In the genomic region with DNA sequence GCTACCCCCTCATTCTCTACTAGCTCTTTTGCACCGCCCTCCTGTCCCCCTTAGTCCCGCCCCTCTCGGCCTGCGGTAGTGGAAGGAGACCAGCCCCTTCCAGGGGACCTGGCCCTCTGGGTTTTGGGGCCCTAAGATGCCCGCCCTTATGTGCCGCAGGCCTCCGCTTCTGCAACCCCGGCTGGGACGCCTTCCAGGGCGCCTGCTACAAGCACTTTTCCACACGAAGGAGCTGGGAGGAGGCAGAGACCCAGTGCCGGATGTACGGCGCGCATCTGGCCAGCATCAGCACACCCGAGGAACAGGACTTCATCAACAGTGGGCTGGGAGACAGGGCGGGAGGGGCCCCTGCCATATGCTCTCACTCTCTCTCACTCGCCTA, we compare ENCODE assay signal across 8 cellular contexts. TPM values are rescaled to one million over a fixed set of nuclear protein-coding genes. Genes with fewer than 3 reads are reported as not detected.
DNase-seq lines count a peak whose midpoint lies in the region; ATAC-seq, FAIRE-seq and TF ChIP-seq lines count a peak whose summit lies in the region.

No MANE protein-coding gene starts in this region.

- H3K4me1 ChIP-seq in CD4-positive, CD25-positive, alpha-beta regulatory T cell (ENCODE audit: control insufficient read depth, insufficient read depth, low read length, poor library complexity, severe bottlenecking): peaks cover 41% of the 10 kb centered on the region
- peaks cover 34% of the 10 kb centered on the region for H3K4me1 ChIP-seq in endothelial cell of umbilical vein (ENCODE audit: control insufficient read depth, extremely low read depth, insufficient read depth, low read length)

- TF ChIP-seq POLR2A in endothelial cell of umbilical vein (IDR thresholded peaks at IDR 0.05; ENCODE audit: low read depth, low read length): no peak

- peaks cover 20% of the 10 kb centered on the region for H3K27me3 ChIP-seq in CD4-positive, CD25-positive, alpha-beta regulatory T cell (ENCODE audit: control insufficient read depth, insufficient read depth, low read length)
- peaks cover 3 to 9% of the 10 kb centered on the region in 2 experiments for H3K27me3 ChIP-seq in endothelial cell of umbilical vein (ENCODE audit: control insufficient read depth in 2 of 2, insufficient read depth in 2 of 2, low read length in 2 of 2)

- DNase-seq in CD4-positive, CD25-positive, alpha-beta regulatory T cell: no peak
- peak; percentile 68 for DNase-seq in NCI-H2227 (lab: John Stamatoyannopoulos, UW; ENCODE audit: unreplicated experiment)
- DNase-seq in endothelial cell of umbilical vein (ENCODE audit: low read depth, low spot score): no peak
- no peak for DNase-seq in nephron progenitor cell
- DNase-seq in effector CD8-positive, alpha-beta T cell (lab: John Stamatoyannopoulos, UW): no peak
- DNase-seq in pons (ENCODE audit: low spot score): no peak

- BruUV-seq in endothelial cell of umbilical vein (replicated peaks; lab: Mats Ljungman, UMichigan): no TSS peak

- peak overlapping the region; percentile 42 for H3K4me3 ChIP-seq in CD4-positive, CD25-positive, alpha-beta regulatory T cell (ENCODE audit: low read depth, low read length)
- H3K4me3 ChIP-seq in endothelial cell of umbilical vein (replicated peaks in 1 of 3; ENCODE audit: insufficient read depth in 1 of 3, low read depth in 1 of 3, low read length in 3 of 3): no peak overlapping the region

- no peak for ATAC-seq in CD4-positive, CD25-positive, alpha-beta regulatory T cell (ENCODE audit: low read depth in 2 of 2)
- no peak for ATAC-seq in HG02678 (IDR thresholded peaks at IDR 0.05; ENCODE audit: unreplicated experiment)
- no peak for ATAC-seq in HG03280 (IDR thresholded peaks at IDR 0.05; ENCODE audit: unreplicated experiment)

- peaks cover 0 to 52% (median 23%) of the 10 kb centered on the region in 4 donors for H3K4me1 Mint-ChIP-seq in CD4-positive, CD25-positive, alpha-beta regulatory T cell
- H3K4me1 Mint-ChIP-seq in nephron progenitor cell: peaks cover 37% of the 10 kb centered on the region

- H3K36me3 Mint-ChIP-seq in CD4-positive, CD25-positive, alpha-beta regulatory T cell: peaks cover 3% of the 10 kb centered on the region
- H3K36me3 Mint-ChIP-seq in nephron progenitor cell (ENCODE audit: low read depth): no peaks in the 10 kb centered on the region

- no peaks in the 10 kb centered on the region for H3K36me3 ChIP-seq in CD4-positive, CD25-positive, alpha-beta regulatory T cell (ENCODE audit: control insufficient read depth, insufficient read depth, low read length)
- H3K36me3 ChIP-seq in endothelial cell of umbilical vein (ENCODE audit: control insufficient read depth in 2 of 2, extremely low read depth in 1 of 2, insufficient read depth in 2 of 2, low read length in 2 of 2): no peaks in the 10 kb centered on the region

- no peak for FAIRE-seq in endothelial cell of umbilical vein (lab: Jason Lieb, UNC)

- no peak for TF ChIP-seq CTCF in endothelial cell of umbilical vein (IDR thresholded peaks at IDR 0.05; ENCODE audit: extremely low read depth in 1 of 2, insufficient read depth in 1 of 2, low read depth in 1 of 2, low read length in 2 of 2)
- no peak for TF ChIP-seq CTCF in nephron progenitor cell (IDR thresholded peaks at IDR 0.05)

- CTCF ChIA-PET in endothelial cell of umbilical vein (lab: Charles Lee): interaction anchor here (0.7 to 8.7 kb wide), 7 partner anchors 8 to 176 kb away, joined by 3 to 237 read pairs (median 10); a partner anchor contains a TSS

- peak overlapping the region; percentile 55 for H3K4me2 ChIP-seq in endothelial cell of umbilical vein (ENCODE audit: insufficient read depth, low read length)

- no peaks in the 10 kb centered on the region for H4K20me1 ChIP-seq in endothelial cell of umbilical vein (replicated peaks; ENCODE audit: control insufficient read depth, extremely low read depth, insufficient read depth, low read length)

- no peaks in the 10 kb centered on the region for H3K9me1 ChIP-seq in endothelial cell of umbilical vein (replicated peaks; ENCODE audit: control insufficient read depth, extremely low read depth, insufficient read depth, low read length)

- peaks cover 47% of the 10 kb centered on the region for H3K27me3 Mint-ChIP-seq in CD4-positive, CD25-positive, alpha-beta regulatory T cell
- peaks cover 81% of the 10 kb centered on the region for H3K27me3 Mint-ChIP-seq in nephron progenitor cell (ENCODE audit: low read depth, poor library complexity)

- H3K79me2 ChIP-seq in endothelial cell of umbilical vein (ENCODE audit: control insufficient read depth, insufficient read depth, low read length): no peaks in the 10 kb centered on the region

- no peak overlapping the region for H2AFZ ChIP-seq in endothelial cell of umbilical vein (ENCODE audit: low read depth, low read length)

- H3K4me3 Mint-ChIP-seq in CD4-positive, CD25-positive, alpha-beta regulatory T cell: peak overlapping the region; percentile 73 to 83 (median 79)
- peak overlapping the region; percentile 65 for H3K4me3 Mint-ChIP-seq in nephron progenitor cell

- H3K9me3 Mint-ChIP-seq in CD4-positive, CD25-positive, alpha-beta regulatory T cell: peaks cover 0 to 4% (median 0%) of the 10 kb centered on the region in 7 donors
- no peaks in the 10 kb centered on the region for H3K9me3 Mint-ChIP-seq in nephron progenitor cell

- peak overlapping the region in 1 of 3 donors; percentile 71 for H3K27ac Mint-ChIP-seq in CD4-positive, CD25-positive, alpha-beta regulatory T cell
- no peak overlapping the region for H3K27ac Mint-ChIP-seq in nephron progenitor cell

- POLR2A ChIA-PET in endothelial cell of umbilical vein (lab: Charles Lee): no interaction called here

- intact Hi-C loops in endothelial cell of umbilical vein (cut with micrococcal nuclease): loop anchor here (1.0 kb wide), 2 partner anchors 30 to 72 kb away; no protein-coding TSS in a partner anchor

- no peak overlapping the region for H3K27ac ChIP-seq in CD4-positive, CD25-positive, alpha-beta regulatory T cell (ENCODE audit: insufficient read depth, low read length, poor library complexity, severe bottlenecking)
- H3K27ac ChIP-seq in endothelial cell of umbilical vein (ENCODE audit: insufficient read depth, low read depth, low read length): no peak overlapping the region

- no peaks in the 10 kb centered on the region for H3K9me3 ChIP-seq in CD4-positive, CD25-positive, alpha-beta regulatory T cell (ENCODE audit: control insufficient read depth in 2 of 2, low read length in 2 of 2)
- no peaks in the 10 kb centered on the region for H3K9me3 ChIP-seq in endothelial cell of umbilical vein (replicated peaks; ENCODE audit: control insufficient read depth, insufficient read depth, low read length)

- H3K9ac ChIP-seq in endothelial cell of umbilical vein (replicated peaks; ENCODE audit: extremely low read depth, insufficient read depth, low read length): no peak overlapping the region

- dilution Hi-C loops in endothelial cell of umbilical vein (cut with MboI; ENCODE audit: extremely low pct_ligation_motif_present, low sequenced_read_pairs): no loop called here

RNA-seq across cellular contexts. Expression of a gene that starts 14.9 kb away (rescaled TPM):
- not detected for total RNA-seq in CD4-positive, CD25-positive, alpha-beta regulatory T cell
- not detected for polyA plus RNA-seq in CD4-positive, CD25-positive, alpha-beta regulatory T cell
- total RNA-seq in endothelial cell of umbilical vein: not detected in 2 replicates
- 0.14 and 0.15 TPM in 2 replicates for polyA plus RNA-seq in endothelial cell of umbilical vein
- polyA plus RNA-seq in endothelial cell of umbilical vein (2011; cell fraction: cytosol; rRNA removed): 0.05 and 0.14 TPM in 2 replicates
- polyA plus RNA-seq in endothelial cell of umbilical vein (2011; cell fraction: nucleus; rRNA removed): 0.07 TPM in 1 of 2 replicates, not detected in the other
- 0.08 and 0.15 TPM in 2 replicates for polyA plus RNA-seq in endothelial cell of umbilical vein (2012)
- 0.15 TPM in 1 of 2 replicates, not detected in the other for polyA minus RNA-seq in endothelial cell of umbilical vein
- polyA minus RNA-seq in endothelial cell of umbilical vein (2011; cell fraction: cytosol; rRNA and poly(A)+ RNA removed): not detected
- polyA minus RNA-seq in endothelial cell of umbilical vein (2011; cell fraction: nucleus; rRNA and poly(A)+ RNA removed): not detected in 2 replicates

RNA-seq across cellular contexts. Expression of a gene that starts 20.4 kb away (rescaled TPM):
- total RNA-seq in CD4-positive, CD25-positive, alpha-beta regulatory T cell: 0.10 TPM
- not detected for polyA plus RNA-seq in CD4-positive, CD25-positive, alpha-beta regulatory T cell
- total RNA-seq in endothelial cell of umbilical vein: 269 and 274 TPM in 2 replicates
- 15.5 and 19.4 TPM in 2 replicates for polyA plus RNA-seq in endothelial cell of umbilical vein
- polyA plus RNA-seq in endothelial cell of umbilical vein (2011; cell fraction: cytosol; rRNA removed): 34.7 and 34.8 TPM in 2 replicates
- 54.3 and 59.9 TPM in 2 replicates for polyA plus RNA-seq in endothelial cell of umbilical vein (2011; cell fraction: nucleus; rRNA removed)
- 91.3 and 128 TPM in 2 replicates for polyA plus RNA-seq in endothelial cell of umbilical vein (2012)
- 27.1 and 31.8 TPM in 2 replicates for polyA minus RNA-seq in endothelial cell of umbilical vein
- 1.3 TPM for polyA minus RNA-seq in endothelial cell of umbilical vein (2011; cell fraction: cytosol; rRNA and poly(A)+ RNA removed)
- polyA minus RNA-seq in endothelial cell of umbilical vein (2011; cell fraction: nucleus; rRNA and poly(A)+ RNA removed): 14.7 and 17.6 TPM in 2 replicates

RNA-seq across cellular contexts. Expression of a gene that starts 37.6 kb away (rescaled TPM):
- total RNA-seq in CD4-positive, CD25-positive, alpha-beta regulatory T cell: not detected
- polyA plus RNA-seq in CD4-positive, CD25-positive, alpha-beta regulatory T cell: not detected
- not detected in 2 replicates for total RNA-seq in endothelial cell of umbilical vein
- polyA plus RNA-seq in endothelial cell of umbilical vein: 0.14 TPM in 1 of 2 replicates, not detected in the other
- polyA plus RNA-seq in endothelial cell of umbilical vein (2011; cell fraction: cytosol; rRNA removed): not detected in 2 replicates
- polyA plus RNA-seq in endothelial cell of umbilical vein (2011; cell fraction: nucleus; rRNA removed): 0.68 and 0.70 TPM in 2 replicates
- polyA plus RNA-seq in endothelial cell of umbilical vein (2012): not detected in 2 replicates
- not detected in 2 replicates for polyA minus RNA-seq in endothelial cell of umbilical vein
- polyA minus RNA-seq in endothelial cell of umbilical vein (2011; cell fraction: cytosol; rRNA and poly(A)+ RNA removed): not detected
- polyA minus RNA-seq in endothelial cell of umbilical vein (2011; cell fraction: nucleus; rRNA and poly(A)+ RNA removed): not detected in 2 replicates

RNA-seq across cellular contexts. Expression of a gene that starts 48.6 kb away (rescaled TPM):
- total RNA-seq in CD4-positive, CD25-positive, alpha-beta regulatory T cell: 5.1 TPM
- not detected for polyA plus RNA-seq in CD4-positive, CD25-positive, alpha-beta regulatory T cell
- total RNA-seq in endothelial cell of umbilical vein: 1.0 and 2.6 TPM in 2 replicates
- polyA plus RNA-seq in endothelial cell of umbilical vein: 0.21 and 0.32 TPM in 2 replicates
- polyA plus RNA-seq in endothelial cell of umbilical vein (2011; cell fraction: cytosol; rRNA removed): 0.37 and 0.45 TPM in 2 replicates
- polyA plus RNA-seq in endothelial cell of umbilical vein (2011; cell fraction: nucleus; rRNA removed): 1.2 and 2.1 TPM in 2 replicates
- polyA plus RNA-seq in endothelial cell of umbilical vein (2012): 0.37 and 0.88 TPM in 2 replicates
- not detected in 2 replicates for polyA minus RNA-seq in endothelial cell of umbilical vein
- 2.4 TPM for polyA minus RNA-seq in endothelial cell of umbilical vein (2011; cell fraction: cytosol; rRNA and poly(A)+ RNA removed)
- polyA minus RNA-seq in endothelial cell of umbilical vein (2011; cell fraction: nucleus; rRNA and poly(A)+ RNA removed): 0.82 TPM in 1 of 2 replicates, not detected in the other

RNA-seq across cellular contexts. Expression of a gene that starts 55.5 kb away (rescaled TPM):
- 27.5 TPM for total RNA-seq in CD4-positive, CD25-positive, alpha-beta regulatory T cell
- 10 to 100 TPM; 20.2 to 34.6 (median 27.6) TPM for polyA plus RNA-seq in CD4-positive, CD25-positive, alpha-beta regulatory T cell
- total RNA-seq in endothelial cell of umbilical vein: 29.2 and 32.0 TPM in 2 replicates
- polyA plus RNA-seq in endothelial cell of umbilical vein: 15.5 and 22.4 TPM in 2 replicates
- 30.0 and 42.1 TPM in 2 replicates for polyA plus RNA-seq in endothelial cell of umbilical vein (2011; cell fraction: cytosol; rRNA removed)
- polyA plus RNA-seq in endothelial cell of umbilical vein (2011; cell fraction: nucleus; rRNA removed): 46.6 and 52.0 TPM in 2 replicates
- 39.0 and 64.5 TPM in 2 replicates for polyA plus RNA-seq in endothelial cell of umbilical vein (2012)
- 38.2 and 48.0 TPM in 2 replicates for polyA minus RNA-seq in endothelial cell of umbilical vein
- 37.6 TPM for polyA minus RNA-seq in endothelial cell of umbilical vein (2011; cell fraction: cytosol; rRNA and poly(A)+ RNA removed)
- polyA minus RNA-seq in endothelial cell of umbilical vein (2011; cell fraction: nucleus; rRNA and poly(A)+ RNA removed): 26.2 and 46.5 TPM in 2 replicates

Comparison
In these comparisons a context has a peak if more than half of its experiments do, and no peak if none do; other contexts are left out.
1. RNA of a gene that starts 20.4 kb away (total RNA-seq): 269 to 274 TPM in endothelial cell of umbilical vein; 0.10 TPM in CD4-positive, CD25-positive, alpha-beta regulatory T cell (single experiment); every median in the first group is over 100 times any median in the second.